Comparison of ENCODE assay signal across 34 cellular contexts in the genomic region with DNA sequence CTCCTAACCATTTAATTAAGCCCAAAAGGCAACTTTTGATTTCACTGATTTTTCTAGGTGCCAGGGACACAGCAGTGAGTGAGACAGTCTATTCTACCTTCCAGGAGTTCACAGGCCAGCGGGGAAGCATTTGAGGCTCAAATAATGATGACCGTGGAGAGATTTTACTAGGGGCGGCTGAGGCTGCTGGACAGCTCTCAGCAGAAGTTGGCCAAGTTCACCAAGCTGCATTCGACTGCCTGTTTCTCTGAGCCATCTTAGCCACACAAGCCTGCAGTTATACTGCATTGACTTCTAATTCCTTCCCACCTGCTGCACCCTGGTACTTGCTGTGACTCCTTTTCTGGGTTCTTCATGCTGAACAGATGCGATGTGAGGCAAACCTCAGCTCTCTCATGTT.
"Had no signal": no experiment of that assay in that cellular context is flagged by ENCODE, and none has a peak within 500 bp of the region (broad histone marks: within the 10 kb centered on the region; RNA-seq: fewer than 3 reads in every experiment).

No MANE protein-coding gene starts in this region.

- H3K9me3 Mint-ChIP-seq: activated CD4-positive, alpha-beta memory T cell treated with anti-CD3 and anti-CD28 coated beads, Interleukin-2, amount 10 ng/mL, durations not matched to agents 7 days and 5 days; activated CD4-positive, alpha-beta T cell treated with anti-CD3 and anti-CD28 coated beads, Interleukin-2, amount 10 ng/mL, durations not matched to agents 24 days and 14 days; activated naive CD4-positive, alpha-beta T cell treated with anti-CD3 and anti-CD28 coated beads, Interleukin-2, amount 50 U/mL, for 24 hours; activated naive CD8-positive, alpha-beta T cell treated with anti-CD3 and anti-CD28 coated beads, Interleukin-2, amount 50 U/mL, for 24 hours; activated T-cell treated with anti-CD3 and anti-CD28 coated beads, Interleukin-2, amount 50 U/mL, for 24 hours; effector memory CD8-positive, alpha-beta T cell; natural killer cell; stimulated activated effector memory CD8-positive, alpha-beta T cell treated with anti-CD3 and anti-CD28 coated beads, Interleukin-12 subunit alpha, Interleukin-12 subunit beta, amount 100 ng/mL, for 72 hours; stimulated activated naive CD8-positive, alpha-beta T cell treated with anti-CD3 and anti-CD28 coated beads, Interleukin-15, Interleukin-2, amounts not matched to agents 100 ng/mL and 50 ng/mL, for 24 hours; type B pancreatic cell had no signal

- H3K4me1 Mint-ChIP-seq: activated CD4-positive, alpha-beta memory T cell treated with anti-CD3 and anti-CD28 coated beads, Interleukin-2, amount 10 ng/mL, durations not matched to agents 7 days and 5 days; activated CD4-positive, alpha-beta T cell treated with anti-CD3 and anti-CD28 coated beads, Interleukin-2, amount 10 ng/mL, durations not matched to agents 24 days and 14 days; activated naive CD4-positive, alpha-beta T cell treated with anti-CD3 and anti-CD28 coated beads, Interleukin-2, amount 50 U/mL, for 24 hours; stimulated activated effector memory CD8-positive, alpha-beta T cell treated with anti-CD3 and anti-CD28 coated beads, Interleukin-12 subunit alpha, Interleukin-12 subunit beta, amount 100 ng/mL, for 72 hours had no signal

- H3K36me3 ChIP-seq: gastroesophageal sphincter, left lung, lower lobe of right lung, neutrophil, pancreas, prostate gland, uterus had no signal

- H3K4me3 ChIP-seq: coronary artery, dorsolateral prefrontal cortex, gastroesophageal sphincter, hepatocyte, left lung, lower lobe of right lung, pancreas, prostate gland, skin epidermis, uterus had no signal

- H3K27ac ChIP-seq: coronary artery, dorsolateral prefrontal cortex, gastroesophageal sphincter, hepatocyte, left lung, lower lobe of right lung, neutrophil, pancreas, prostate gland, skin epidermis, uterus had no signal

- H3K27me3 Mint-ChIP-seq: activated CD4-positive, alpha-beta T cell treated with anti-CD3 and anti-CD28 coated beads, Interleukin-2, amount 10 ng/mL, durations not matched to agents 24 days and 14 days; activated naive CD4-positive, alpha-beta T cell treated with anti-CD3 and anti-CD28 coated beads, Interleukin-2, amount 50 U/mL, for 24 hours; stimulated activated naive CD8-positive, alpha-beta T cell treated with anti-CD3 and anti-CD28 coated beads, Interleukin-15, Interleukin-2, amounts not matched to agents 100 ng/mL and 50 ng/mL, for 24 hours had no signal

- H3K4me1 ChIP-seq: gastroesophageal sphincter, left lung, lower lobe of right lung, pancreas, prostate gland, uterus had no signal

- H2AFZ ChIP-seq: hepatocyte had no signal

- H3K27me3 ChIP-seq: dorsolateral prefrontal cortex, hepatocyte, pancreas, uterus had no signal

- H3K79me2 ChIP-seq: hepatocyte had no signal

- ATAC-seq: activated naive CD8-positive, alpha-beta T cell treated with anti-CD3 and anti-CD28 coated beads, Interleukin-2, amount 50 U/mL, for 24 hours; effector memory CD8-positive, alpha-beta T cell; gastroesophageal sphincter; left lung; lower lobe of right lung; natural killer cell; pancreas; sciatic nerve; stimulated activated effector memory CD8-positive, alpha-beta T cell treated with anti-CD3 and anti-CD28 coated beads, Interleukin-12 subunit alpha, Interleukin-12 subunit beta, amount 100 ng/mL, for 72 hours; T-helper 17 cell had no signal

- H3K4me2 ChIP-seq: hepatocyte had no signal

- H3K27ac Mint-ChIP-seq: activated CD4-positive, alpha-beta memory T cell treated with anti-CD3 and anti-CD28 coated beads, Interleukin-2, amount 10 ng/mL, durations not matched to agents 7 days and 5 days; activated CD4-positive, alpha-beta T cell treated with anti-CD3 and anti-CD28 coated beads, Interleukin-2, amount 10 ng/mL, durations not matched to agents 24 days and 14 days; activated naive CD4-positive, alpha-beta T cell treated with anti-CD3 and anti-CD28 coated beads, Interleukin-2, amount 50 U/mL, for 24 hours; activated naive CD8-positive, alpha-beta T cell treated with anti-CD3 and anti-CD28 coated beads, Interleukin-2, amount 50 U/mL, for 24 hours; activated T-cell treated with anti-CD3 and anti-CD28 coated beads, Interleukin-2, amount 50 U/mL, for 24 hours; effector memory CD8-positive, alpha-beta T cell; stimulated activated effector memory CD8-positive, alpha-beta T cell treated with anti-CD3 and anti-CD28 coated beads, Interleukin-12 subunit alpha, Interleukin-12 subunit beta, amount 100 ng/mL, for 72 hours; stimulated activated naive CD8-positive, alpha-beta T cell treated with anti-CD3 and anti-CD28 coated beads, Interleukin-15, Interleukin-2, amounts not matched to agents 100 ng/mL and 50 ng/mL, for 24 hours; T-helper 17 cell; type B pancreatic cell had no signal

- H3K9me3 ChIP-seq: gastroesophageal sphincter, left lung, lower lobe of right lung, neutrophil, pancreas, prostate gland, uterus had no signal

- H3K4me3 Mint-ChIP-seq: activated CD4-positive, alpha-beta memory T cell treated with anti-CD3 and anti-CD28 coated beads, Interleukin-2, amount 10 ng/mL, durations not matched to agents 7 days and 5 days; activated CD4-positive, alpha-beta T cell treated with anti-CD3 and anti-CD28 coated beads, Interleukin-2, amount 10 ng/mL, durations not matched to agents 24 days and 14 days; activated naive CD4-positive, alpha-beta T cell treated with anti-CD3 and anti-CD28 coated beads, Interleukin-2, amount 50 U/mL, for 24 hours; activated naive CD8-positive, alpha-beta T cell treated with anti-CD3 and anti-CD28 coated beads, Interleukin-2, amount 50 U/mL, for 24 hours; activated T-cell treated with anti-CD3 and anti-CD28 coated beads, Interleukin-2, amount 50 U/mL, for 24 hours; effector memory CD8-positive, alpha-beta T cell; natural killer cell; stimulated activated effector memory CD8-positive, alpha-beta T cell treated with anti-CD3 and anti-CD28 coated beads, Interleukin-12 subunit alpha, Interleukin-12 subunit beta, amount 100 ng/mL, for 72 hours; stimulated activated naive CD8-positive, alpha-beta T cell treated with anti-CD3 and anti-CD28 coated beads, Interleukin-15, Interleukin-2, amounts not matched to agents 100 ng/mL and 50 ng/mL, for 24 hours; T-helper 17 cell; type B pancreatic cell had no signal

- DNase-seq: activated CD4-positive, alpha-beta memory T cell treated with anti-CD3 and anti-CD28 coated beads, Interleukin-2, amount 10 ng/mL, durations not matched to agents 7 days and 5 days; activated CD4-positive, alpha-beta T cell treated with anti-CD3 and anti-CD28 coated beads, Interleukin-2, amount 10 ng/mL, durations not matched to agents 24 days and 14 days; activated CD4-positive, CD25-positive, alpha-beta regulatory T cell treated with anti-CD3 and anti-CD28 coated beads, Interleukin-2, amount 50 U/mL, for 72 hours; activated CD8-positive, alpha-beta memory T cell treated with anti-CD3 and anti-CD28 coated beads, Interleukin-2, amount 50 U/mL, for 48 hours; activated gamma-delta T cell treated with Interleukin-2 at 50 U/mL for 16 hours; activated naive CD8-positive, alpha-beta T cell treated with anti-CD3 and anti-CD28 coated beads, Interleukin-2, amount 50 U/mL, for 24 hours; activated T-cell treated with anti-CD3 and anti-CD28 coated beads, Interleukin-2, amount 50 U/mL, for 24 hours; cerebellar nuclear complex; dorsolateral prefrontal cortex; effector memory CD8-positive, alpha-beta T cell; erythroblast; kidney glomerular epithelial cell; left lung; lower lobe of right lung; mesenchymal stem cell; natural killer cell; pancreas; retina; stimulated activated CD4-positive, alpha-beta T cell treated with anti-CD3 and anti-CD28 coated beads, Interleukin-12 subunit alpha, Interleukin-12 subunit beta, amount 100 ng/mL, for 4 hours; stimulated activated CD4-positive, alpha-beta T cell treated with anti-CD3 and anti-CD28 coated beads, Interleukin-4, amount 100 ng/mL, for 24 hours; T-helper 17 cell; T1000; uterus had no signal

- H3K36me3 Mint-ChIP-seq: activated naive CD4-positive, alpha-beta T cell treated with anti-CD3 and anti-CD28 coated beads, Interleukin-2, amount 50 U/mL, for 24 hours; natural killer cell; stimulated activated effector memory CD8-positive, alpha-beta T cell treated with anti-CD3 and anti-CD28 coated beads, Interleukin-12 subunit alpha, Interleukin-12 subunit beta, amount 100 ng/mL, for 72 hours; type B pancreatic cell had no signal
